ENCODE assay signal across 8 cellular contexts in genomic region chr7:100120518-100121085, GRCh38. TPM values are rescaled to one million over a fixed set of nuclear protein-coding genes. Genes with fewer than 3 reads are reported as not detected.
DNase-seq lines count a peak whose midpoint lies in the region; ATAC-seq and TF ChIP-seq lines count a peak whose summit lies in the region.

No MANE protein-coding gene starts in this region.

- CTCF ChIA-PET in CD4-positive, alpha-beta memory T cell (lab: Charles Lee; ENCODE audit: partially characterized antibody) = interaction anchor here (1.1 to 3.5 kb wide), 6 partner anchors 10 to 287 kb away, joined by 3 to 21 read pairs (median 4); no protein-coding TSS in a partner anchor

- H3K9me2 ChIP-seq in OCI-LY1 (ENCODE audit: low read depth, low read length) = no peaks in the 10 kb centered on the region

- H3K9me3 Mint-ChIP-seq in CD4-positive, alpha-beta memory T cell = peaks cover 0 to 3% (median 0%) of the 10 kb centered on the region in 8 donors

- H3K9ac ChIP-seq in OCI-LY1 (ENCODE audit: low read length) (peak overlapping the region; percentile 78), endocrine pancreas (ENCODE audit: control insufficient read depth, insufficient read depth, low read length) (peak overlapping the region; percentile 8)

- peaks cover 14 to 54% (median 34%) of the 10 kb centered on the region in 4 donors for H3K4me1 Mint-ChIP-seq in CD4-positive, alpha-beta memory T cell

- H3K27ac Mint-ChIP-seq in CD4-positive, alpha-beta memory T cell = peak overlapping the region; percentile 95 to 100 (median 99)

- ATAC-seq in HG03571 (IDR thresholded peaks at IDR 0.05; ENCODE audit: unreplicated experiment) (no peak), GM18873 (IDR thresholded peaks at IDR 0.05; ENCODE audit: low FRiP score, unreplicated experiment) (no peak)

- H4K20me1 ChIP-seq in OCI-LY1 (ENCODE audit: insufficient read depth, low read length) = no peaks in the 10 kb centered on the region

- H3K4me2 ChIP-seq in OCI-LY1 (ENCODE audit: low read length) = peak overlapping the region; percentile 79

- no peak overlapping the region for H2AFZ ChIP-seq in OCI-LY1 (ENCODE audit: low read length)

- peak overlapping the region; percentile 63 to 95 for H3K4me3 ChIP-seq in CD4-positive, alpha-beta memory T cell (ENCODE audit: low read length in 2 of 2)
- H3K4me3 ChIP-seq in OCI-LY1 (ENCODE audit: low read depth, low read length, poor library complexity, severe bottlenecking) (peak overlapping the region; percentile 75), endocrine pancreas (ENCODE audit: control insufficient read depth, insufficient read depth, low read length) (no peak overlapping the region), neutrophil (ENCODE audit: low read depth in 1 of 2, low read length in 1 of 2) (peak overlapping the region; percentile 83 to 86)

- POLR2A ChIA-PET in CD4-positive, alpha-beta memory T cell (lab: Charles Lee; ENCODE audit: partially characterized antibody) = interaction anchor here (0.7 to 7.9 kb wide), 17 partner anchors 9 to 308 kb away, joined by 3 to 175 read pairs (median 6); partner anchors contain the start of genes AP4M1, COPS6, LAMTOR4 and MCM7

- TF ChIP-seq CTCF in OCI-LY1 (IDR thresholded peaks at IDR 0.05; ENCODE audit: low read length) = no peak
- no peak for TF ChIP-seq CTCF in neutrophil (IDR thresholded peaks at IDR 0.05)

- no peaks in the 10 kb centered on the region for H3K79me2 ChIP-seq in OCI-LY1 (ENCODE audit: insufficient read depth, low read length)

- peaks cover 9% of the 10 kb centered on the region for H3K36me3 ChIP-seq in CD4-positive, alpha-beta memory T cell (ENCODE audit: insufficient read depth, low read length)
- H3K36me3 ChIP-seq in OCI-LY1 (ENCODE audit: insufficient read depth, low read length) (peaks cover 18% of the 10 kb centered on the region; the same call in 1 of the 2 replicates), endocrine pancreas (ENCODE audit: control insufficient read depth, insufficient read depth, low read length) (no peaks in the 10 kb centered on the region), neutrophil (no peaks in the 10 kb centered on the region)

- intact Hi-C loops in CD4-positive, alpha-beta memory T cell (cut with micrococcal nuclease) = loop anchor here (1.0 kb wide), 1 partner anchor 28 kb away; the partner anchor contains the start of gene LAMTOR4

- no peaks in the 10 kb centered on the region for H3K9me3 ChIP-seq in CD4-positive, alpha-beta memory T cell (ENCODE audit: control insufficient read depth in 1 of 2, low read length in 2 of 2)
- H3K9me3 ChIP-seq in OCI-LY1 (ENCODE audit: low read length) (no peaks in the 10 kb centered on the region), endocrine pancreas (ENCODE audit: control insufficient read depth, low read length) (no peaks in the 10 kb centered on the region), neutrophil (no peaks in the 10 kb centered on the region)

- no peak for DNase-seq in CD4-positive, alpha-beta memory T cell
- no peak for DNase-seq in Kasumi-1 (lab: John Stamatoyannopoulos, UW)
- DNase-seq in stimulated activated CD4-positive, alpha-beta T cell treated with anti-CD3 and anti-CD28 coated beads, Interleukin-15, amount 100 ng/mL, for 24 hours = no peak

- peaks cover 39% of the 10 kb centered on the region for H3K4me1 ChIP-seq in CD4-positive, alpha-beta memory T cell (ENCODE audit: insufficient read depth, low read length)
- H3K4me1 ChIP-seq in OCI-LY1 (ENCODE audit: insufficient read depth, low read length, severe bottlenecking) = peaks cover 41% of the 10 kb centered on the region
- no peaks in the 10 kb centered on the region for H3K4me1 ChIP-seq in endocrine pancreas (ENCODE audit: control insufficient read depth, insufficient read depth, low read length)
- H3K4me1 ChIP-seq in neutrophil (ENCODE audit: control insufficient read depth in 1 of 2, insufficient read depth in 1 of 2, low read depth in 1 of 2, low read length in 1 of 2) = peaks cover 38 to 39% of the 10 kb centered on the region in 2 experiments

- H3F3A ChIP-seq in OCI-LY1 (ENCODE audit: insufficient read depth, low read length) = no peaks in the 10 kb centered on the region

- peaks cover 3 to 45% of the 10 kb centered on the region in 2 donors for H3K36me3 Mint-ChIP-seq in CD4-positive, alpha-beta memory T cell

- peak overlapping the region; percentile 80 for H3K27ac ChIP-seq in CD4-positive, alpha-beta memory T cell (ENCODE audit: low read depth, low read length)
- H3K27ac ChIP-seq in OCI-LY1 (ENCODE audit: low read depth, low read length, poor library complexity, severe bottlenecking) (peak overlapping the region; percentile 76), neutrophil (peak overlapping the region; percentile 88)

- no peaks in the 10 kb centered on the region for H3K27me3 ChIP-seq in CD4-positive, alpha-beta memory T cell (ENCODE audit: insufficient read depth, low read length)
- no peaks in the 10 kb centered on the region for H3K27me3 ChIP-seq in OCI-LY1 (ENCODE audit: insufficient read depth, low read length)
- H3K27me3 ChIP-seq in endocrine pancreas (ENCODE audit: control insufficient read depth, insufficient read depth, low read length) = no peaks in the 10 kb centered on the region
- no peaks in the 10 kb centered on the region for H3K27me3 ChIP-seq in neutrophil

- H3K27me3 Mint-ChIP-seq in CD4-positive, alpha-beta memory T cell = no peaks in the 10 kb centered on the region

- H3K4me3 Mint-ChIP-seq in CD4-positive, alpha-beta memory T cell = peak overlapping the region; percentile 94 to 99 (median 96)

RNA-seq across cellular contexts. Expression of gene CNPY4, which starts 1.2 kb away (rescaled TPM):
- total RNA-seq in CD4-positive, alpha-beta memory T cell = 10 to 100 TPM; 69.0 to 69.8 TPM
- 10 to 100 TPM; 14.8 to 24.8 TPM for polyA plus RNA-seq in CD4-positive, alpha-beta memory T cell

RNA-seq across cellular contexts. Expression of gene TAF6, which starts 1.4 kb away (rescaled TPM):
- 10 to 100 TPM; 61.6 to 62.2 TPM for total RNA-seq in CD4-positive, alpha-beta memory T cell
- polyA plus RNA-seq in CD4-positive, alpha-beta memory T cell = 10 to 100 TPM; 25.3 to 35.2 TPM

RNA-seq across cellular contexts. Expression of gene MBLAC1, which starts 6.2 kb away (rescaled TPM):
- total RNA-seq in CD4-positive, alpha-beta memory T cell = 1 to 10 TPM; 6.4 to 6.8 TPM
- 1 to 10 TPM in 1 of 2 donors, under 1 TPM in 1; 0.77 to 1.2 TPM for polyA plus RNA-seq in CD4-positive, alpha-beta memory T cell

RNA-seq across cellular contexts. Expression of gene AP4M1, which starts 19.2 kb away (rescaled TPM):
- 10 to 100 TPM; 12.1 to 14.9 TPM for total RNA-seq in CD4-positive, alpha-beta memory T cell
- polyA plus RNA-seq in CD4-positive, alpha-beta memory T cell = 1 to 10 TPM; 3.2 to 4.3 TPM

RNA-seq across cellular contexts. Expression of gene MCM7, which starts 19.4 kb away (rescaled TPM):
- total RNA-seq in CD4-positive, alpha-beta memory T cell = 100 to 1,000 TPM; 164 to 173 TPM
- 10 to 100 TPM; 26.9 to 29.9 TPM for polyA plus RNA-seq in CD4-positive, alpha-beta memory T cell
